In genomic region chr3:197471221-197472010, GRCh38 we compare ENCODE assay signal across 1 cellular context.
TF ChIP-seq lines count a peak whose summit lies in the region.

No MANE protein-coding gene starts in this region.

TF ChIP-seq in HepG2, 621 proteins besides CTCF, POLR2A, EP300 and RAD21 (continued from another document and continues in another):
- TF ChIP-seq GRHL1 (CRISPR knock-in tag; conservative IDR thresholded peaks at IDR 0.05) (no peak), ZNF451 (CRISPR knock-in tag; IDR thresholded peaks at IDR 0.05) (no peak), ZNF589 (CRISPR knock-in tag; conservative IDR thresholded peaks at IDR 0.05) (no peak), ZNF446 (CRISPR knock-in tag; IDR thresholded peaks at IDR 0.05) (no peak), ZNF276 (CRISPR knock-in tag; IDR thresholded peaks at IDR 0.05; ENCODE audit: low read depth) (no peak), CREB3 (CRISPR knock-in tag; IDR thresholded peaks at IDR 0.05) (no peak), CHCHD3 (CRISPR knock-in tag; IDR thresholded peaks at IDR 0.05) (no peak), MNT (IDR thresholded peaks at IDR 0.05) (no peak), FOXP1 (IDR thresholded peaks at IDR 0.05) (no peak), FOXP1 (CRISPR knock-in tag; IDR thresholded peaks at IDR 0.05) (no peak), CENPX (CRISPR knock-in tag; IDR thresholded peaks at IDR 0.05) (no peak), ZBTB7B (CRISPR knock-in tag; IDR thresholded peaks at IDR 0.05) (no peak; the same call in 1 of the 2 replicates), PHF5A (CRISPR knock-in tag; IDR thresholded peaks at IDR 0.05; ENCODE audit: low read depth, unreplicated experiment) (no peak), KAT8 (CRISPR knock-in tag; IDR thresholded peaks at IDR 0.05) (peak; percentile 41; the same call in 1 of the 2 replicates), IRF1 (CRISPR knock-in tag; IDR thresholded peaks at IDR 0.05; ENCODE audit: low read depth) (no peak), YEATS4 (CRISPR knock-in tag; IDR thresholded peaks at IDR 0.05; ENCODE audit: borderline replicate concordance) (no peak), ZNF547 (CRISPR knock-in tag; IDR thresholded peaks at IDR 0.05) (no peak), ATF7-NPFF (CRISPR knock-in tag; IDR thresholded peaks at IDR 0.05; ENCODE audit: low read depth) (no peak), ZFP41 (CRISPR knock-in tag; IDR thresholded peaks at IDR 0.05; ENCODE audit: borderline replicate concordance) (no peak), NBN (conservative IDR thresholded peaks at IDR 0.05) (no peak), KLF12 (CRISPR knock-in tag; IDR thresholded peaks at IDR 0.05; ENCODE audit: borderline replicate concordance) (no peak), BHLHE40 (IDR thresholded peaks at IDR 0.05; ENCODE audit: low read length) (no peak), ASH2L (IDR thresholded peaks at IDR 0.05; ENCODE audit: insufficient read length, low read depth, low read length) (no peak), ZNF710 (CRISPR knock-in tag; IDR thresholded peaks at IDR 0.05; ENCODE audit: borderline replicate concordance) (no peak), NR1H2 (CRISPR knock-in tag; IDR thresholded peaks at IDR 0.05; ENCODE audit: borderline replicate concordance, low read depth) (no peak), HIVEP1 (CRISPR knock-in tag; IDR thresholded peaks at IDR 0.05) (no peak), ZNF572 (CRISPR knock-in tag; IDR thresholded peaks at IDR 0.05) (no peak), NR2F2 (IDR thresholded peaks at IDR 0.05; ENCODE audit: borderline replicate concordance, low read depth) (peak; percentile 75), KLF6 (CRISPR knock-in tag; IDR thresholded peaks at IDR 0.05) (no peak), ELF4 (CRISPR knock-in tag; IDR thresholded peaks at IDR 0.05; ENCODE audit: borderline replicate concordance) (no peak), ZNF816 (CRISPR knock-in tag; IDR thresholded peaks at IDR 0.05; ENCODE audit: borderline replicate concordance) (no peak), ISL2 (CRISPR knock-in tag; IDR thresholded peaks at IDR 0.05) (no peak), ZNF362 (CRISPR knock-in tag; IDR thresholded peaks at IDR 0.05; ENCODE audit: borderline replicate concordance) (peak; percentile 60; the same call in 1 of the 2 replicates), NFIC (IDR thresholded peaks at IDR 0.05; ENCODE audit: low read length) (peak; percentile 39; the same call in 1 of the 2 replicates), MTA1 (CRISPR knock-in tag; IDR thresholded peaks at IDR 0.05; ENCODE audit: borderline replicate concordance) (peak; percentile 81; the same call in 1 of the 2 replicates), ZNF614 (CRISPR knock-in tag; IDR thresholded peaks at IDR 0.05; ENCODE audit: borderline replicate concordance) (no peak), ZNF24 (IDR thresholded peaks at IDR 0.05) (no peak), ZNF550 (CRISPR knock-in tag; IDR thresholded peaks at IDR 0.05; ENCODE audit: borderline replicate concordance) (no peak), GTF3A (CRISPR knock-in tag; conservative IDR thresholded peaks at IDR 0.05) (no peak), ETV5 (CRISPR knock-in tag; IDR thresholded peaks at IDR 0.05; ENCODE audit: borderline replicate concordance) (no peak), MAFF (IDR thresholded peaks at IDR 0.05; ENCODE audit: low read depth, low read length) (no peak), ATM (IDR thresholded peaks at IDR 0.05; ENCODE audit: borderline replicate concordance) (no peak), ATF1 (CRISPR knock-in tag; IDR thresholded peaks at IDR 0.05) (no peak), ZNF18 (CRISPR knock-in tag; IDR thresholded peaks at IDR 0.05; ENCODE audit: insufficient replicate concordance) (no peak), MIXL1 (CRISPR knock-in tag; IDR thresholded peaks at IDR 0.05) (no peak), ARID5B (CRISPR knock-in tag; IDR thresholded peaks at IDR 0.05) (peak; percentile 86), NCOA5 (CRISPR knock-in tag; IDR thresholded peaks at IDR 0.05) (no peak), BCL6 (CRISPR knock-in tag; IDR thresholded peaks at IDR 0.05) (peak; percentile 81), ZNF33A (CRISPR knock-in tag; IDR thresholded peaks at IDR 0.05; ENCODE audit: borderline replicate concordance) (no peak), PATZ1 (CRISPR knock-in tag; IDR thresholded peaks at IDR 0.05) (peak; percentile 84), BRCA1 (CRISPR knock-in tag; IDR thresholded peaks at IDR 0.05) (no peak)
